Comparison of ENCODE assay signal across 25 cellular contexts in genomic region chr12:109861689-109862314, GRCh38. TPM values are rescaled to one million over a fixed set of nuclear protein-coding genes. Genes with fewer than 3 reads are reported as not detected.
DNase-seq lines count a peak whose midpoint lies in the region; ATAC-seq, FAIRE-seq and TF ChIP-seq lines count a peak whose summit lies in the region.
"Had no signal": no experiment of that assay in that cellular context is flagged by ENCODE, and none has a peak within 500 bp of the region (broad histone marks: within the 10 kb centered on the region; RNA-seq: fewer than 3 reads in every experiment).

No MANE protein-coding gene starts in this region.

- H3K4ac ChIP-seq in neuronal stem cell (ENCODE audit: low read length), result no peak overlapping the region

- CTCF ChIA-PET in CD8-positive, alpha-beta T cell (lab: Charles Lee), result no interaction called here

- H3K23ac ChIP-seq in neuronal stem cell (ENCODE audit: low read depth, low read length, poor library complexity), result peak overlapping the region; percentile 45

- H3K14ac ChIP-seq in neuronal stem cell (ENCODE audit: low read length), result no peak overlapping the region

- peak overlapping the region in 2 of 3 donors; percentile 42 to 56 for H3K27ac Mint-ChIP-seq in CD4-positive, CD25-positive, alpha-beta regulatory T cell
- no peak overlapping the region for H3K27ac Mint-ChIP-seq in CD8-positive, alpha-beta T cell
- H3K27ac Mint-ChIP-seq: naive thymus-derived CD4-positive, alpha-beta T cell; stimulated activated naive CD8-positive, alpha-beta T cell treated with anti-CD3 and anti-CD28 coated beads, Interleukin-15, Interleukin-2, amounts not matched to agents 100 ng/mL and 50 ng/mL, for 24 hours had no signal

- peaks cover 6% of the 10 kb centered on the region for H3K4me1 ChIP-seq in CD4-positive, CD25-positive, alpha-beta regulatory T cell (ENCODE audit: control insufficient read depth, insufficient read depth, low read length, poor library complexity, severe bottlenecking)
- H3K4me1 ChIP-seq in esophagus squamous epithelium (peaks cover 10 to 64% (median 22%) of the 10 kb centered on the region in 3 donors), neuronal stem cell (ENCODE audit: control insufficient read depth in 2 of 2, insufficient read depth in 1 of 2, low read depth in 1 of 2, low read length in 2 of 2) (peaks cover 6 to 12% of the 10 kb centered on the region in 2 donors)
- H3K4me1 ChIP-seq in CD8-positive, alpha-beta T cell (ENCODE audit: insufficient read depth, low read length), result peaks cover 15% of the 10 kb centered on the region

- no peak overlapping the region for H2BK12ac ChIP-seq in neuronal stem cell (ENCODE audit: low read length)

- H3K36me3 Mint-ChIP-seq in CD4-positive, CD25-positive, alpha-beta regulatory T cell, result peaks cover 17% of the 10 kb centered on the region
- peaks cover 31% of the 10 kb centered on the region for H3K36me3 Mint-ChIP-seq in CD8-positive, alpha-beta T cell

- H4K8ac ChIP-seq in neuronal stem cell (ENCODE audit: low read depth, low read length), result no peak overlapping the region

- no peak for FAIRE-seq in RCC 7860 (lab: Jason Lieb, UNC)
- FAIRE-seq: urothelium cell line had no signal

- peak overlapping the region; percentile 60 for H3K18ac ChIP-seq in neuronal stem cell (ENCODE audit: low read length)

- H3K27me3 ChIP-seq in CD4-positive, CD25-positive, alpha-beta regulatory T cell (ENCODE audit: control insufficient read depth, insufficient read depth, low read length), result no peaks in the 10 kb centered on the region
- H3K27me3 ChIP-seq in esophagus squamous epithelium, result no peaks in the 10 kb centered on the region
- H3K27me3 ChIP-seq in neuronal stem cell (ENCODE audit: control insufficient read depth in 3 of 3, insufficient read depth in 3 of 3, low read depth in 1 of 3, low read length in 3 of 3), result no peaks in the 10 kb centered on the region
- no peaks in the 10 kb centered on the region for H3K27me3 ChIP-seq in CD8-positive, alpha-beta T cell (ENCODE audit: insufficient read depth, low read length)
- H3K27me3 ChIP-seq: cardiac muscle cell, esophagus muscularis mucosa, sigmoid colon had no signal

- no peak for TF ChIP-seq POLR2A in esophagus squamous epithelium (IDR thresholded peaks at IDR 0.05)

- no peak overlapping the region for H4K91ac ChIP-seq in neuronal stem cell (ENCODE audit: low read depth, low read length, poor library complexity)

- no peak overlapping the region for H2BK5ac ChIP-seq in neuronal stem cell (ENCODE audit: low read length)

- 83 to 88% methylated on average over 7 to 9 of the region's 17 CpGs for WGBS in esophagus squamous epithelium, 2 donors
- WGBS in neuronal stem cell (ENCODE audit: extremely low coverage in 2 of 2, insufficient read length in 2 of 2, insufficient replicate concordance in 1 of 2), 2 donors, result no CpG with 5 or more reads among the region's 17 CpGs

- intact Hi-C loops in esophagus squamous epithelium (cut with DNase I), result no loop called here
- intact Hi-C loops in CD8-positive, alpha-beta T cell (cut with DNase I, micrococcal nuclease), result no loop called here

- no peak overlapping the region for H3K4me2 ChIP-seq in neuronal stem cell (ENCODE audit: insufficient read depth, low read length, poor library complexity, severe bottlenecking)

- no peak overlapping the region for H2AFZ ChIP-seq in neuronal stem cell (ENCODE audit: low read length)

- H3K4me1 Mint-ChIP-seq in CD4-positive, CD25-positive, alpha-beta regulatory T cell, result peaks cover 8 to 33% (median 18%) of the 10 kb centered on the region in 4 donors
- H3K4me1 Mint-ChIP-seq in CD8-positive, alpha-beta T cell (ENCODE audit: low read depth), result peaks cover 28% of the 10 kb centered on the region

- H3K27ac ChIP-seq in CD4-positive, CD25-positive, alpha-beta regulatory T cell (ENCODE audit: insufficient read depth, low read length, poor library complexity, severe bottlenecking), result no peak overlapping the region
- H3K27ac ChIP-seq in esophagus squamous epithelium (peak overlapping the region in 3 of 4 donors; percentile 9 to 97 (median 91)), neuronal stem cell (replicated peaks; ENCODE audit: low read length) (no peak overlapping the region)
- no peak overlapping the region for H3K27ac ChIP-seq in CD8-positive, alpha-beta T cell (ENCODE audit: low read depth, low read length)
- H3K27ac ChIP-seq: cardiac muscle cell, esophagus muscularis mucosa, sigmoid colon had no signal

- H2BK15ac ChIP-seq in neuronal stem cell (ENCODE audit: low read length), result no peak overlapping the region

- TF ChIP-seq CTCF in esophagus squamous epithelium (IDR thresholded peaks at IDR 0.05), result no peak
- TF ChIP-seq CTCF in CD8-positive, alpha-beta T cell (IDR thresholded peaks at IDR 0.05), result no peak

- POLR2A ChIA-PET in CD8-positive, alpha-beta T cell (lab: Charles Lee), result no interaction called here

- no peak overlapping the region for H2BK120ac ChIP-seq in neuronal stem cell (ENCODE audit: low read depth, low read length)

- H3K9me3 ChIP-seq in CD4-positive, CD25-positive, alpha-beta regulatory T cell (ENCODE audit: control insufficient read depth in 2 of 2, low read length in 2 of 2), result no peaks in the 10 kb centered on the region
- no peaks in the 10 kb centered on the region for H3K9me3 ChIP-seq in esophagus squamous epithelium
- H3K9me3 ChIP-seq in neuronal stem cell (replicated peaks in 1 of 2; ENCODE audit: control insufficient read depth in 2 of 2, insufficient read depth in 1 of 2, low read depth in 1 of 2, low read length in 2 of 2), result no peaks in the 10 kb centered on the region
- no peaks in the 10 kb centered on the region for H3K9me3 ChIP-seq in CD8-positive, alpha-beta T cell (ENCODE audit: low read length)
- H3K9me3 ChIP-seq: esophagus muscularis mucosa, sigmoid colon had no signal

- H3K27me3 Mint-ChIP-seq in CD4-positive, CD25-positive, alpha-beta regulatory T cell, result no peaks in the 10 kb centered on the region
- H3K27me3 Mint-ChIP-seq in CD8-positive, alpha-beta T cell (ENCODE audit: low read depth), result no peaks in the 10 kb centered on the region
- H3K27me3 Mint-ChIP-seq: naive thymus-derived CD4-positive, alpha-beta T cell; stimulated activated naive CD8-positive, alpha-beta T cell treated with anti-CD3 and anti-CD28 coated beads, Interleukin-15, Interleukin-2, amounts not matched to agents 100 ng/mL and 50 ng/mL, for 24 hours had no signal

- H2AK5ac ChIP-seq in neuronal stem cell (ENCODE audit: low read depth, low read length), result no peak overlapping the region

- peak overlapping the region; percentile 61 for H3K9ac ChIP-seq in neuronal stem cell (ENCODE audit: low read depth, low read length, poor library complexity)

- no peak overlapping the region for H3K4me3 ChIP-seq in CD4-positive, CD25-positive, alpha-beta regulatory T cell (ENCODE audit: low read depth, low read length)
- no peak overlapping the region for H3K4me3 ChIP-seq in esophagus squamous epithelium
- H3K4me3 ChIP-seq in neuronal stem cell (ENCODE audit: low read length in 2 of 2), result no peak overlapping the region
- no peak overlapping the region for H3K4me3 ChIP-seq in CD8-positive, alpha-beta T cell (ENCODE audit: low read depth, low read length)
- H3K4me3 ChIP-seq: cardiac muscle cell, esophagus muscularis mucosa, sigmoid colon had no signal

- peaks cover 0 to 3% (median 0%) of the 10 kb centered on the region in 7 donors for H3K9me3 Mint-ChIP-seq in CD4-positive, CD25-positive, alpha-beta regulatory T cell
- H3K9me3 Mint-ChIP-seq in CD8-positive, alpha-beta T cell, result no peaks in the 10 kb centered on the region
- H3K9me3 Mint-ChIP-seq: naive thymus-derived CD4-positive, alpha-beta T cell; stimulated activated naive CD8-positive, alpha-beta T cell treated with anti-CD3 and anti-CD28 coated beads, Interleukin-15, Interleukin-2, amounts not matched to agents 100 ng/mL and 50 ng/mL, for 24 hours had no signal

- H3K4me3 Mint-ChIP-seq in CD4-positive, CD25-positive, alpha-beta regulatory T cell, result no peak overlapping the region
- no peak overlapping the region for H3K4me3 Mint-ChIP-seq in CD8-positive, alpha-beta T cell
- H3K4me3 Mint-ChIP-seq: naive thymus-derived CD4-positive, alpha-beta T cell; stimulated activated naive CD8-positive, alpha-beta T cell treated with anti-CD3 and anti-CD28 coated beads, Interleukin-15, Interleukin-2, amounts not matched to agents 100 ng/mL and 50 ng/mL, for 24 hours had no signal

- ATAC-seq in CD4-positive, CD25-positive, alpha-beta regulatory T cell (ENCODE audit: low read depth in 2 of 2), result no peak
- no peak for ATAC-seq in CD8-positive, alpha-beta T cell
- ATAC-seq in GM18909 (IDR thresholded peaks at IDR 0.05; ENCODE audit: poor library complexity, unreplicated experiment) (no peak), HG02678 (IDR thresholded peaks at IDR 0.05; ENCODE audit: unreplicated experiment) (no peak)
- ATAC-seq: naive thymus-derived CD4-positive, alpha-beta T cell had no signal

- H3K36me3 ChIP-seq in CD4-positive, CD25-positive, alpha-beta regulatory T cell (ENCODE audit: control insufficient read depth, insufficient read depth, low read length), result peaks cover 16% of the 10 kb centered on the region
- H3K36me3 ChIP-seq in esophagus squamous epithelium, result peaks cover 19 to 57% (median 32%) of the 10 kb centered on the region in 3 donors
- peaks cover 8 to 13% of the 10 kb centered on the region in 2 donors for H3K36me3 ChIP-seq in neuronal stem cell (replicated peaks in 1 of 2; ENCODE audit: control insufficient read depth in 2 of 2, insufficient read depth in 2 of 2, low read length in 2 of 2)
- peaks cover 14% of the 10 kb centered on the region for H3K36me3 ChIP-seq in CD8-positive, alpha-beta T cell (ENCODE audit: insufficient read depth, low read length)

- peaks cover 3% of the 10 kb centered on the region for H3K79me1 ChIP-seq in neuronal stem cell (ENCODE audit: low read depth, low read length)

- no peak for DNase-seq in CD4-positive, CD25-positive, alpha-beta regulatory T cell
- DNase-seq in RCC 7860 (ENCODE audit: low spot score) (peak; percentile 55), esophagus squamous epithelium (lab: John Stamatoyannopoulos, UW) (no peak), neuronal stem cell (ENCODE audit: low spot score) (no peak), iPS-NIHi7 (ENCODE audit: extremely low spot score) (no peak)
- DNase-seq in CD8-positive, alpha-beta T cell, result no peak
- DNase-seq: ACHN; activated CD4-positive, CD25-positive, alpha-beta regulatory T cell treated with anti-CD3 and anti-CD28 coated beads, Interleukin-2, amount 50 U/mL, for 72 hours; activated effector memory CD4-positive, alpha-beta T cell treated with Interleukin-2 at 50 U/mL for 16 hours; DMS153; effector CD4-positive, alpha-beta T cell; glutamatergic neuron; KG1; naive thymus-derived CD4-positive, alpha-beta T cell; NCI-H1930; NCI-H446; NK-92 treated with Interleukin-12 subunit alpha and Interleukin-12 subunit beta, amount 100 ng/mL, for 24 hours; sigmoid colon; T-helper 9 cell had no signal

RNA-seq across cellular contexts. Expression of gene GLTP, which starts 18.5 kb away (rescaled TPM):
- total RNA-seq in CD4-positive, CD25-positive, alpha-beta regulatory T cell, result 31.1 TPM
- 10 to 100 TPM; 36.1 to 48.9 (median 38.4) TPM for polyA plus RNA-seq in CD4-positive, CD25-positive, alpha-beta regulatory T cell
- 100 to 1,000 TPM; 315 to 901 (median 457) TPM for total RNA-seq in esophagus squamous epithelium
- 23.7 TPM for polyA plus RNA-seq in neuronal stem cell (2013, experiment 1 of 2)
- 24.7 TPM for polyA plus RNA-seq in neuronal stem cell (2013, experiment 2 of 2)
- 10 to 100 TPM; 36.9 to 40.7 TPM for total RNA-seq in CD8-positive, alpha-beta T cell

RNA-seq across cellular contexts. Expression of gene TRPV4, which starts 28.6 kb away (rescaled TPM):
- total RNA-seq in CD4-positive, CD25-positive, alpha-beta regulatory T cell, result not detected
- not detected for polyA plus RNA-seq in CD4-positive, CD25-positive, alpha-beta regulatory T cell
- 1 to 10 TPM; 2.8 to 7.5 (median 4.8) TPM for total RNA-seq in esophagus squamous epithelium
- 3.5 TPM for polyA plus RNA-seq in neuronal stem cell (2013, experiment 1 of 2)
- 3.6 TPM for polyA plus RNA-seq in neuronal stem cell (2013, experiment 2 of 2)
- total RNA-seq in CD8-positive, alpha-beta T cell, result not detected
- polyA plus RNA-seq: naive thymus-derived CD4-positive, alpha-beta T cell had no signal

RNA-seq across cellular contexts. Expression of gene TCHP, which starts 38.3 kb away (rescaled TPM):
- total RNA-seq in CD4-positive, CD25-positive, alpha-beta regulatory T cell, result 29.8 TPM
- 10 to 100 TPM in 2 of 4 donors, 1 to 10 TPM in 2; 9.0 to 11.7 (median 9.8) TPM for polyA plus RNA-seq in CD4-positive, CD25-positive, alpha-beta regulatory T cell
- 10 to 100 TPM; 15.7 to 31.7 (median 20.0) TPM for total RNA-seq in esophagus squamous epithelium
- polyA plus RNA-seq in neuronal stem cell (2013, experiment 1 of 2), result 17.3 TPM
- 17.6 TPM for polyA plus RNA-seq in neuronal stem cell (2013, experiment 2 of 2)
- total RNA-seq in CD8-positive, alpha-beta T cell, result 10 to 100 TPM; 11.4 to 15.7 TPM

Comparison
In these comparisons a context has a peak if more than half of its experiments do, and no peak if none do; other contexts are left out.
1. H3K27ac ChIP-seq: peak in esophagus squamous epithelium (3 of 4); none in CD4-positive, CD25-positive, alpha-beta regulatory T cell (single experiment), neuronal stem cell (single experiment) and CD8-positive, alpha-beta T cell (single experiment).